Comparison of ENCODE assay signal across 1 cellular context in the genomic region with DNA sequence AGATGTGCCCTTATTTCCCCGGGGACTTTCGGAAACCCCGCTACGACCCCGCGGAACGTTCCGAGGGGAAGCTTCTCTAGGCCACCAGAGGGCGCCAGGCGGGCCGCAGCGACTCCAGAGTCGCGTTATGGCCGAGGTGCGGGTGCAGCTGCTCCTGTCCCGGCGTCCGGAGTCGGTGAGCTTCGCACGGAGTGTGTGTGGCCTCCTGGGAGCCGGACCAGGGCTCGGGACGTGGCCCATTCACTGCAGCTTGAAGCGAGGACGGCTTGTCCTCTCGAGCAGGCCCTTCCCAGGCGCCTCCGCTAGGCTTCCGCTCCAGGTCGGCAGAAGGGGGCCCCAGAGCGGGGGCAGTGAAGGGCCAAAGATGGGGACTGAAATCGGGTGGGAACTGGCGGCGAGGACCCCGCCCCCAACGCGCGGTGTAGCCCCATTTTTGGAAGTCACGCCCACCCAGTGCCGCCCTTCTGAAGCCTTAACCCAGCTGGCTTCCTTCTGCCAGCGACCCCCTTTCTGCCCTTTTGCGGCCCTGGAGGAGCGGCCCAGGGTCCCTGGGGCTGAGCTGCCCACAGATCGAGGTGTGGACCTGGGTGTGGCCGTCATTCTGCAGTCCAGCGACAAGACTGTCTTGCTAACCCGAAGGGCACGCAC.
TF ChIP-seq lines count a peak whose summit lies in the region.

A gene with protein sequence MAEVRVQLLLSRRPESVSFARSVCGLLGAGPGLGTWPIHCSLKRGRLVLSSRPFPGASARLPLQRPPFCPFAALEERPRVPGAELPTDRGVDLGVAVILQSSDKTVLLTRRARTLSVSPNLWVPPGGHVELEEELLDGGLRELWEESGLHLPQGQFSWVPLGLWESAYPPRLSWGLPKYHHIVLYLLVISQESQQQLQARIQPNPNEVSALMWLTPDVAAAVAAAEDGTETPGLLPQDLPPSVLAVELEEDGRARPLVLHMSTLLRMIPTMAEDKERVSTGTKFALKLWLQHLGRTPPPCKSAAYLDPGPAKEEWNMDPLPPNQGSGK (plus strand): TSS at position 117 of the 648 bp plus-strand sequence. CDS start 11 bp downstream, at position 128.

TF ChIP-seq in A549, 52 proteins besides CTCF, POLR2A, EP300 and RAD21 (continued from another document):
- no peak for TF ChIP-seq EHMT2 (IDR thresholded peaks at IDR 0.05; ENCODE audit: low read depth)
- TF ChIP-seq, protein P1, sequence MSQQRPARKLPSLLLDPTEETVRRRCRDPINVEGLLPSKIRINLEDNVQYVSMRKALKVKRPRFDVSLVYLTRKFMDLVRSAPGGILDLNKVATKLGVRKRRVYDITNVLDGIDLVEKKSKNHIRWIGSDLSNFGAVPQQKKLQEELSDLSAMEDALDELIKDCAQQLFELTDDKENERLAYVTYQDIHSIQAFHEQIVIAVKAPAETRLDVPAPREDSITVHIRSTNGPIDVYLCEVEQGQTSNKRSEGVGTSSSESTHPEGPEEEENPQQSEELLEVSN (IDR thresholded peaks at IDR 0.05; ENCODE audit: borderline replicate concordance, low read depth) = peak; percentile 78
- peak; percentile 61; the same call in 1 of the 2 replicates for TF ChIP-seq PHF8 (IDR thresholded peaks at IDR 0.05; ENCODE audit: borderline replicate concordance, low read depth)
- peak; percentile 37; the same call in 1 of the 2 replicates for TF ChIP-seq POLR2AphosphoS2 (conservative IDR thresholded peaks at IDR 0.05; ENCODE audit: low read length)
- TF ChIP-seq NFE2L2 (conservative IDR thresholded peaks at IDR 0.05; ENCODE audit: low read length) = no peak
- no peak; the same call in 1 of the 2 replicates for TF ChIP-seq MYC (IDR thresholded peaks at IDR 0.05; ENCODE audit: borderline replicate concordance, low read length)
- TF ChIP-seq, protein P2, sequence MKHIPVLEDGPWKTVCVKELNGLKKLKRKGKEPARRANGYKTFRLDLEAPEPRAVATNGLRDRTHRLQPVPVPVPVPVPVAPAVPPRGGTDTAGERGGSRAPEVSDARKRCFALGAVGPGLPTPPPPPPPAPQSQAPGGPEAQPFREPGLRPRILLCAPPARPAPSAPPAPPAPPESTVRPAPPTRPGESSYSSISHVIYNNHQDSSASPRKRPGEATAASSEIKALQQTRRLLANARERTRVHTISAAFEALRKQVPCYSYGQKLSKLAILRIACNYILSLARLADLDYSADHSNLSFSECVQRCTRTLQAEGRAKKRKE (CRISPR knock-in tag; IDR thresholded peaks at IDR 0.05; ENCODE audit: low read depth) = no peak
- TF ChIP-seq, protein P3, sequence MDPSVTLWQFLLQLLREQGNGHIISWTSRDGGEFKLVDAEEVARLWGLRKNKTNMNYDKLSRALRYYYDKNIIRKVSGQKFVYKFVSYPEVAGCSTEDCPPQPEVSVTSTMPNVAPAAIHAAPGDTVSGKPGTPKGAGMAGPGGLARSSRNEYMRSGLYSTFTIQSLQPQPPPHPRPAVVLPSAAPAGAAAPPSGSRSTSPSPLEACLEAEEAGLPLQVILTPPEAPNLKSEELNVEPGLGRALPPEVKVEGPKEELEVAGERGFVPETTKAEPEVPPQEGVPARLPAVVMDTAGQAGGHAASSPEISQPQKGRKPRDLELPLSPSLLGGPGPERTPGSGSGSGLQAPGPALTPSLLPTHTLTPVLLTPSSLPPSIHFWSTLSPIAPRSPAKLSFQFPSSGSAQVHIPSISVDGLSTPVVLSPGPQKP (IDR thresholded peaks at IDR 0.05; ENCODE audit: low read depth, low read length) = no peak
- TF ChIP-seq HOXA7 (CRISPR knock-in tag; IDR thresholded peaks at IDR 0.05) = no peak
- TF ChIP-seq JUN (IDR thresholded peaks at IDR 0.05) = peak in 1 of 2 experiments; percentile 39; a peak in 1 of 5 replicates
- TF ChIP-seq CBX2 (IDR thresholded peaks at IDR 0.05; ENCODE audit: borderline replicate concordance, low read depth) = no peak
- no peak for TF ChIP-seq NR3C1 (IDR thresholded peaks at IDR 0.05)
- TF ChIP-seq SMC3 (IDR thresholded peaks at IDR 0.05) = peak; percentile 85
- TF ChIP-seq KDM1A (IDR thresholded peaks at IDR 0.05; ENCODE audit: low read depth) = no peak
